Comparison of ENCODE assay signal across 24 cellular contexts in the genomic region with DNA sequence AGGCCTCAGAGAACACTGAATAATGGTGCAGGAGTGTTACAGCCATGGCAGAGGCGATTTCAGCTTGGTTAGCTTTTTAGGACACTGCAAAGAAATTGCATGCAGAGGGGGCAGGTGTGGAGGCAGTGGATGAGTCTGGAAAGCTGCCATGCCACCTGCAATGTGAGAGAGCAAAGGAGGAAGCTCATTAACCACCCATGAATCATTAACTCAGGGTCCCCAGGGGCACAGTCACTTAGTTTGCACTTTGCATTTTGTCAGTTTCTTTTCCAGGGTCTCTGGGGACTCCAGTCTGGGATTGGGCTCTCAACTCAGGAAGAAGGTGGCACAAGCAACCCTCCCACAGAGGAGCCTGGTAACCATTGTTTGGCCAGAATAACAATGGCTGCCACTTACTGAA.
DNase-seq lines count a peak whose midpoint lies in the region; ATAC-seq and TF ChIP-seq lines count a peak whose summit lies in the region.
"Had no signal": no experiment of that assay in that cellular context is flagged by ENCODE, and none has a peak within 500 bp of the region (broad histone marks: within the 10 kb centered on the region; RNA-seq: fewer than 3 reads in every experiment).

No MANE protein-coding gene starts in this region.

- H2AFZ ChIP-seq in OCI-LY3 (ENCODE audit: low read depth, low read length): no peak overlapping the region
- H2AFZ ChIP-seq: GM23248, neural progenitor cell had no signal

- H3K27ac Mint-ChIP-seq in activated naive CD8-positive, alpha-beta T cell treated with anti-CD3 and anti-CD28 coated beads, Interleukin-2, amount 50 U/mL, for 24 hours: no peak overlapping the region
- H3K27ac Mint-ChIP-seq: activated CD4-positive, alpha-beta memory T cell treated with anti-CD3 and anti-CD28 coated beads, Interleukin-2, amount 10 ng/mL, durations not matched to agents 7 days and 5 days; activated T-cell treated with anti-CD3 and anti-CD28 coated beads, Interleukin-2, amount 50 U/mL, for 24 hours; dendritic cell treated with granulocyte-macrophage colony-stimulating factor and Interleukin-4, amounts not matched to agents 40 ng/mL and 50 ng/mL, for 4 days; neural progenitor cell; stimulated activated naive CD8-positive, alpha-beta T cell treated with anti-CD3 and anti-CD28 coated beads, Interleukin-15, Interleukin-2, amounts not matched to agents 100 ng/mL and 50 ng/mL, for 24 hours; type B pancreatic cell had no signal

- H3K4me1 ChIP-seq in OCI-LY3 (ENCODE audit: low read length) (peaks cover 27% of the 10 kb centered on the region), transverse colon (peaks cover 0 to 11% (median 2%) of the 10 kb centered on the region in 4 donors)
- H3K4me1 ChIP-seq: neural progenitor cell had no signal

- 0 out of 2 replicates have a peak, but pooled peaks cover 5% of the 10 kb centered on the region for H3K9me3 ChIP-seq in OCI-LY3 (ENCODE audit: insufficient read depth, low read length)
- H3K9me3 ChIP-seq in transverse colon: no peaks in the 10 kb centered on the region

- ATAC-seq in activated naive CD8-positive, alpha-beta T cell treated with anti-CD3 and anti-CD28 coated beads, Interleukin-2, amount 50 U/mL, for 24 hours: no peak

- no peak overlapping the region for H3K9ac ChIP-seq in OCI-LY3 (ENCODE audit: low read length)
- H3K9ac ChIP-seq: GM23248, KMS-11, neural progenitor cell had no signal

- H3K27me3 ChIP-seq in OCI-LY3 (ENCODE audit: low read depth, low read length) (peaks cover 30% of the 10 kb centered on the region), transverse colon (no peaks in the 10 kb centered on the region)
- H3K27me3 ChIP-seq: neural progenitor cell had no signal

- peak overlapping the region; percentile 57 for H3K4me2 ChIP-seq in OCI-LY3 (ENCODE audit: low read length)
- H3K4me2 ChIP-seq: KMS-11, neural progenitor cell, smooth muscle cell had no signal

- H3K4me1 Mint-ChIP-seq in activated naive CD8-positive, alpha-beta T cell treated with anti-CD3 and anti-CD28 coated beads, Interleukin-2, amount 50 U/mL, for 24 hours: peaks cover 2% of the 10 kb centered on the region
- H3K4me1 Mint-ChIP-seq: neural progenitor cell had no signal

- H3K36me3 ChIP-seq in OCI-LY3 (replicated peaks; ENCODE audit: low read depth, low read length): no peaks in the 10 kb centered on the region
- no peaks in the 10 kb centered on the region for H3K36me3 ChIP-seq in transverse colon
- H3K36me3 ChIP-seq: neural progenitor cell had no signal

- 38% methylated on average over 1 of the region's 1 CpG; no CpG with 5 or more reads in 1 of the 2 donors for WGBS in transverse colon (ENCODE audit: low coverage in 1 of 2), 2 donors

- no peaks in the 10 kb centered on the region for H3K36me3 Mint-ChIP-seq in activated naive CD8-positive, alpha-beta T cell treated with anti-CD3 and anti-CD28 coated beads, Interleukin-2, amount 50 U/mL, for 24 hours (ENCODE audit: low read depth)
- H3K36me3 Mint-ChIP-seq: neural progenitor cell, type B pancreatic cell had no signal

- peaks cover 8% of the 10 kb centered on the region for H3K27me3 Mint-ChIP-seq in activated naive CD8-positive, alpha-beta T cell treated with anti-CD3 and anti-CD28 coated beads, Interleukin-2, amount 50 U/mL, for 24 hours
- H3K27me3 Mint-ChIP-seq: activated CD4-positive, alpha-beta memory T cell treated with anti-CD3 and anti-CD28 coated beads, Interleukin-2, amount 10 ng/mL, durations not matched to agents 7 days and 5 days had no signal

- no peaks in the 10 kb centered on the region for H3K79me2 ChIP-seq in OCI-LY3 (ENCODE audit: low read length)

- H3K9me3 Mint-ChIP-seq in activated naive CD8-positive, alpha-beta T cell treated with anti-CD3 and anti-CD28 coated beads, Interleukin-2, amount 50 U/mL, for 24 hours: peaks cover 4% of the 10 kb centered on the region
- H3K9me3 Mint-ChIP-seq: activated CD4-positive, alpha-beta memory T cell treated with anti-CD3 and anti-CD28 coated beads, Interleukin-2, amount 10 ng/mL, durations not matched to agents 7 days and 5 days; activated T-cell treated with anti-CD3 and anti-CD28 coated beads, Interleukin-2, amount 50 U/mL, for 24 hours; neural progenitor cell; stimulated activated naive CD8-positive, alpha-beta T cell treated with anti-CD3 and anti-CD28 coated beads, Interleukin-15, Interleukin-2, amounts not matched to agents 100 ng/mL and 50 ng/mL, for 24 hours; type B pancreatic cell had no signal

- peak; percentile 12 for DNase-seq in NCI-H1092 treated with DMSO at 0.1 percent for 48 hours (lab: John Stamatoyannopoulos, UW)
- DNase-seq in NCI-H1092 (lab: John Stamatoyannopoulos, UW): no peak
- peak; percentile 58 for DNase-seq in NCI-H187 treated with DMSO at 0.1 percent for 48 hours (lab: John Stamatoyannopoulos, UW)
- DNase-seq in transverse colon: peak; percentile 29
- DNase-seq in ureter (ENCODE audit: low spot score): no peak
- no peak for DNase-seq in SIG-M5 treated with dmso at 0.1 percent for 504 hours (lab: John Stamatoyannopoulos, UW; ENCODE audit: unreplicated experiment)
- no peak for DNase-seq in activated naive CD8-positive, alpha-beta T cell treated with anti-CD3 and anti-CD28 coated beads, Interleukin-2, amount 50 U/mL, for 24 hours
- DNase-seq: activated CD4-positive, alpha-beta memory T cell treated with anti-CD3 and anti-CD28 coated beads, Interleukin-2, amount 10 ng/mL, durations not matched to agents 7 days and 5 days; activated CD4-positive, CD25-positive, alpha-beta regulatory T cell; activated naive CD4-positive, alpha-beta T cell; activated T-cell treated with anti-CD3 and anti-CD28 coated beads, Interleukin-2, amount 50 U/mL, for 24 hours; AML-193; amygdala; GM23248; stimulated activated CD4-positive, alpha-beta T cell treated with anti-CD3 and anti-CD28 coated beads, Interleukin-4, amount 100 ng/mL, for 1 hour; T-helper 9 cell had no signal

- H3K27ac ChIP-seq in OCI-LY3 (ENCODE audit: low read length): no peak overlapping the region
- H3K27ac ChIP-seq in transverse colon: no peak overlapping the region
- H3K27ac ChIP-seq: 22Rv1, GM23248, KMS-11, neural progenitor cell had no signal

- TF ChIP-seq EP300 in transverse colon (IDR thresholded peaks at IDR 0.05; ENCODE audit: low read depth): no peak

- intact Hi-C loops in transverse colon (cut with DNase I; ENCODE audit: low total_unique reads): no loop called here

- no peak for TF ChIP-seq CTCF in OCI-LY3 (IDR thresholded peaks at IDR 0.05; ENCODE audit: low read depth, low read length)
- no peak for TF ChIP-seq CTCF in transverse colon (IDR thresholded peaks at IDR 0.05)

- in situ Hi-C loops in transverse colon (cut with MboI; ENCODE audit: low pct_ligation_motif_present in 1 of 4, low pct_unique_long_range_greater_than_20kb in 1 of 4, low sequenced_read_pairs in 3 of 4): no loop called here

- no peak overlapping the region for H3K4me3 Mint-ChIP-seq in activated naive CD8-positive, alpha-beta T cell treated with anti-CD3 and anti-CD28 coated beads, Interleukin-2, amount 50 U/mL, for 24 hours
- H3K4me3 Mint-ChIP-seq: activated CD4-positive, alpha-beta memory T cell treated with anti-CD3 and anti-CD28 coated beads, Interleukin-2, amount 10 ng/mL, durations not matched to agents 7 days and 5 days; activated T-cell treated with anti-CD3 and anti-CD28 coated beads, Interleukin-2, amount 50 U/mL, for 24 hours; dendritic cell treated with granulocyte-macrophage colony-stimulating factor and Interleukin-4, amounts not matched to agents 40 ng/mL and 50 ng/mL, for 4 days; neural progenitor cell; stimulated activated naive CD8-positive, alpha-beta T cell treated with anti-CD3 and anti-CD28 coated beads, Interleukin-15, Interleukin-2, amounts not matched to agents 100 ng/mL and 50 ng/mL, for 24 hours; type B pancreatic cell had no signal

- H4K20me1 ChIP-seq in OCI-LY3 (ENCODE audit: insufficient read depth, low read length): no peaks in the 10 kb centered on the region

- H3K4me3 ChIP-seq in OCI-LY3 (ENCODE audit: low read length) (peak overlapping the region; percentile 20; the same call in 1 of the 2 replicates), transverse colon (no peak overlapping the region)
- H3K4me3 ChIP-seq: GM23248, neural progenitor cell, smooth muscle cell had no signal

- TF ChIP-seq POLR2A in transverse colon (IDR thresholded peaks at IDR 0.05): no peak

Comparison
In these comparisons a context has a peak if more than half of its experiments do, and no peak if none do; other contexts are left out.
1. DNase-seq: peak in NCI-H1092 treated with DMSO at 0.1 percent for 48 hours (single experiment), NCI-H187 treated with DMSO at 0.1 percent for 48 hours (single experiment) and transverse colon (single experiment); none in NCI-H1092 (single experiment), ureter (single experiment), SIG-M5 treated with dmso at 0.1 percent for 504 hours (single experiment) and activated naive CD8-positive, alpha-beta T cell treated with anti-CD3 and anti-CD28 coated beads, Interleukin-2, amount 50 U/mL, for 24 hours (single experiment).